1 cellular context compared by ENCODE assay signal in genomic region chr4:7042697-7043464, GRCh38.
TF ChIP-seq lines count a peak whose summit lies in the region.

TADA2B (plus strand) TSS chr4:7043372; CDS start chr4:7043580, 208 bp downstream.

TF ChIP-seq in GM12878, 131 proteins besides CTCF, POLR2A, EP300 and RAD21 (continued from another document and continues in another):
- TF ChIP-seq ZBTB4 (CRISPR knock-in tag; IDR thresholded peaks at IDR 0.05) (no peak), MTA2 (IDR thresholded peaks at IDR 0.05; ENCODE audit: low read depth) (no peak), ESRRA (IDR thresholded peaks at IDR 0.05; ENCODE audit: low read length) (no peak), ZNF207 (IDR thresholded peaks at IDR 0.05; ENCODE audit: borderline replicate concordance) (peak; percentile 55; the same call in 1 of the 2 replicates), EGR1 (IDR thresholded peaks at IDR 0.05; ENCODE audit: borderline replicate concordance in 1 of 2, low read depth in 2 of 2, low read length in 2 of 2) (no peak), POLR2AphosphoS2 (IDR thresholded peaks at IDR 0.05; ENCODE audit: low read depth, low read length) (no peak), CBX3 (IDR thresholded peaks at IDR 0.05; ENCODE audit: borderline replicate concordance, low read depth) (no peak), BHLHE40 (IDR thresholded peaks at IDR 0.05; ENCODE audit: borderline replicate concordance in 1 of 2, low read depth in 2 of 2, low read length in 1 of 2) (peak; percentile 21 to 34; a peak in 2 of 4 replicates), ZNF217 (IDR thresholded peaks at IDR 0.05) (no peak), ZZZ3 (IDR thresholded peaks at IDR 0.05; ENCODE audit: control insufficient read depth, insufficient read length, low read depth) (no peak), TARDBP (IDR thresholded peaks at IDR 0.05; ENCODE audit: borderline replicate concordance) (no peak; the same call in 1 of the 2 replicates), SREBF1 (IDR thresholded peaks at IDR 0.05; ENCODE audit: low read length) (no peak), MAX (IDR thresholded peaks at IDR 0.05; ENCODE audit: low read depth, low read length) (no peak), TCF12 (IDR thresholded peaks at IDR 0.05; ENCODE audit: low read depth, low read length) (peak; percentile 65; the same call in 1 of the 2 replicates), NBN (IDR thresholded peaks at IDR 0.05) (no peak), DPF2 (IDR thresholded peaks at IDR 0.05) (peak; percentile 31; the same call in 1 of the 2 replicates), SRF (IDR thresholded peaks at IDR 0.05; ENCODE audit: low read depth in 2 of 2, low read length in 2 of 2) (0 out of 4 replicates have a peak, but pooled peaks of 1 of the 2 experiments have one; percentile 12), HDAC2 (IDR thresholded peaks at IDR 0.05) (no peak), NR2F1 (conservative IDR thresholded peaks at IDR 0.05) (no peak), SMARCA5 (IDR thresholded peaks at IDR 0.05) (no peak), CBX5 (IDR thresholded peaks at IDR 0.05; ENCODE audit: low read depth) (no peak), ZNF274 (IDR thresholded peaks at IDR 0.05; ENCODE audit: insufficient read depth, insufficient read length) (no peak), CREB1 (IDR thresholded peaks at IDR 0.05; ENCODE audit: low read depth) (peak; percentile 63; the same call in 1 of the 2 replicates), BRCA1 (IDR thresholded peaks at IDR 0.05; ENCODE audit: low read depth, low read length) (no peak), FOXM1 (IDR thresholded peaks at IDR 0.05; ENCODE audit: low read depth, low read length) (no peak), JUND (IDR thresholded peaks at IDR 0.05; ENCODE audit: low read depth, low read length) (0 out of 2 replicates have a peak, but pooled peaks have one; percentile 8), MEF2A (IDR thresholded peaks at IDR 0.05; ENCODE audit: insufficient read depth, low read depth, low read length) (no peak), ZBTB40 (IDR thresholded peaks at IDR 0.05; ENCODE audit: borderline replicate concordance) (no peak), SREBF2 (IDR thresholded peaks at IDR 0.05; ENCODE audit: low read length) (no peak), SMAD5 (IDR thresholded peaks at IDR 0.05; ENCODE audit: low read depth) (no peak), POU2F2 (IDR thresholded peaks at IDR 0.05; ENCODE audit: borderline replicate concordance, low read depth, low read length) (no peak), LARP7 (IDR thresholded peaks at IDR 0.05) (peak; percentile 77; the same call in 1 of the 2 replicates), E2F8 (IDR thresholded peaks at IDR 0.05; ENCODE audit: low read depth, partially characterized antibody) (no peak), SPI1 (IDR thresholded peaks at IDR 0.05; ENCODE audit: borderline replicate concordance, insufficient read depth, low read depth, low read length) (no peak), NFIC (IDR thresholded peaks at IDR 0.05; ENCODE audit: low read depth, low read length) (no peak), TCF7 (IDR thresholded peaks at IDR 0.05; ENCODE audit: borderline replicate concordance) (no peak), MXI1 (IDR thresholded peaks at IDR 0.05; ENCODE audit: low read depth, low read length) (peak; percentile 78), RFX5 (IDR thresholded peaks at IDR 0.05; ENCODE audit: low read depth, low read length) (peak; percentile 88), YY1 (IDR thresholded peaks at IDR 0.05; ENCODE audit: low read depth, low read length) (peak; percentile 32; the same call in 1 of the 2 replicates), YBX1 (IDR thresholded peaks at IDR 0.05) (no peak), HDAC6 (IDR thresholded peaks at IDR 0.05; ENCODE audit: unreplicated experiment) (no peak), ZNF24 (IDR thresholded peaks at IDR 0.05) (no peak), CHD4 (IDR thresholded peaks at IDR 0.05) (no peak), PML (IDR thresholded peaks at IDR 0.05; ENCODE audit: low read length) (no peak), SMAD1 (IDR thresholded peaks at IDR 0.05; ENCODE audit: low read depth, partially characterized antibody) (no peak), NR2C2 (IDR thresholded peaks at IDR 0.05; ENCODE audit: borderline replicate concordance, control insufficient read depth, insufficient read length, low read depth) (no peak)
- TF ChIP-seq, protein P1, sequence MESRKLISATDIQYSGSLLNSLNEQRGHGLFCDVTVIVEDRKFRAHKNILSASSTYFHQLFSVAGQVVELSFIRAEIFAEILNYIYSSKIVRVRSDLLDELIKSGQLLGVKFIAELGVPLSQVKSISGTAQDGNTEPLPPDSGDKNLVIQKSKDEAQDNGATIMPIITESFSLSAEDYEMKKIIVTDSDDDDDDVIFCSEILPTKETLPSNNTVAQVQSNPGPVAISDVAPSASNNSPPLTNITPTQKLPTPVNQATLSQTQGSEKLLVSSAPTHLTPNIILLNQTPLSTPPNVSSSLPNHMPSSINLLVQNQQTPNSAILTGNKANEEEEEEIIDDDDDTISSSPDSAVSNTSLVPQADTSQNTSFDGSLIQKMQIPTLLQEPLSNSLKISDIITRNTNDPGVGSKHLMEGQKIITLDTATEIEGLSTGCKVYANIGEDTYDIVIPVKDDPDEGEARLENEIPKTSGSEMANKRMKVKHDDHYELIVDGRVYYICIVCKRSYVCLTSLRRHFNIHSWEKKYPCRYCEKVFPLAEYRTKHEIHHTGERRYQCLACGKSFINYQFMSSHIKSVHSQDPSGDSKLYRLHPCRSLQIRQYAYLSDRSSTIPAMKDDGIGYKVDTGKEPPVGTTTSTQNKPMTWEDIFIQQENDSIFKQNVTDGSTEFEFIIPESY (IDR thresholded peaks at IDR 0.05): no peak
- TF ChIP-seq, protein P2, sequence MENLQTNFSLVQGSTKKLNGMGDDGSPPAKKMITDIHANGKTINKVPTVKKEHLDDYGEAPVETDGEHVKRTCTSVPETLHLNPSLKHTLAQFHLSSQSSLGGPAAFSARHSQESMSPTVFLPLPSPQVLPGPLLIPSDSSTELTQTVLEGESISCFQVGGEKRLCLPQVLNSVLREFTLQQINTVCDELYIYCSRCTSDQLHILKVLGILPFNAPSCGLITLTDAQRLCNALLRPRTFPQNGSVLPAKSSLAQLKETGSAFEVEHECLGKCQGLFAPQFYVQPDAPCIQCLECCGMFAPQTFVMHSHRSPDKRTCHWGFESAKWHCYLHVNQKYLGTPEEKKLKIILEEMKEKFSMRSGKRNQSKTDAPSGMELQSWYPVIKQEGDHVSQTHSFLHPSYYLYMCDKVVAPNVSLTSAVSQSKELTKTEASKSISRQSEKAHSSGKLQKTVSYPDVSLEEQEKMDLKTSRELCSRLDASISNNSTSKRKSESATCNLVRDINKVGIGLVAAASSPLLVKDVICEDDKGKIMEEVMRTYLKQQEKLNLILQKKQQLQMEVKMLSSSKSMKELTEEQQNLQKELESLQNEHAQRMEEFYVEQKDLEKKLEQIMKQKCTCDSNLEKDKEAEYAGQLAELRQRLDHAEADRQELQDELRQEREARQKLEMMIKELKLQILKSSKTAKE (IDR thresholded peaks at IDR 0.05; ENCODE audit: low read depth, poor library complexity, severe bottlenecking): no peak
- TF ChIP-seq, protein P3, sequence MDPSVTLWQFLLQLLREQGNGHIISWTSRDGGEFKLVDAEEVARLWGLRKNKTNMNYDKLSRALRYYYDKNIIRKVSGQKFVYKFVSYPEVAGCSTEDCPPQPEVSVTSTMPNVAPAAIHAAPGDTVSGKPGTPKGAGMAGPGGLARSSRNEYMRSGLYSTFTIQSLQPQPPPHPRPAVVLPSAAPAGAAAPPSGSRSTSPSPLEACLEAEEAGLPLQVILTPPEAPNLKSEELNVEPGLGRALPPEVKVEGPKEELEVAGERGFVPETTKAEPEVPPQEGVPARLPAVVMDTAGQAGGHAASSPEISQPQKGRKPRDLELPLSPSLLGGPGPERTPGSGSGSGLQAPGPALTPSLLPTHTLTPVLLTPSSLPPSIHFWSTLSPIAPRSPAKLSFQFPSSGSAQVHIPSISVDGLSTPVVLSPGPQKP (IDR thresholded peaks at IDR 0.05; ENCODE audit: low read depth, low read length): no peak
- TF ChIP-seq, protein P4, sequence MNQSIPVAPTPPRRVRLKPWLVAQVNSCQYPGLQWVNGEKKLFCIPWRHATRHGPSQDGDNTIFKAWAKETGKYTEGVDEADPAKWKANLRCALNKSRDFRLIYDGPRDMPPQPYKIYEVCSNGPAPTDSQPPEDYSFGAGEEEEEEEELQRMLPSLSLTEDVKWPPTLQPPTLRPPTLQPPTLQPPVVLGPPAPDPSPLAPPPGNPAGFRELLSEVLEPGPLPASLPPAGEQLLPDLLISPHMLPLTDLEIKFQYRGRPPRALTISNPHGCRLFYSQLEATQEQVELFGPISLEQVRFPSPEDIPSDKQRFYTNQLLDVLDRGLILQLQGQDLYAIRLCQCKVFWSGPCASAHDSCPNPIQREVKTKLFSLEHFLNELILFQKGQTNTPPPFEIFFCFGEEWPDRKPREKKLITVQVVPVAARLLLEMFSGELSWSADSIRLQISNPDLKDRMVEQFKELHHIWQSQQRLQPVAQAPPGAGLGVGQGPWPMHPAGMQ (IDR thresholded peaks at IDR 0.05; ENCODE audit: borderline replicate concordance): no peak
- TF ChIP-seq, protein P5, sequence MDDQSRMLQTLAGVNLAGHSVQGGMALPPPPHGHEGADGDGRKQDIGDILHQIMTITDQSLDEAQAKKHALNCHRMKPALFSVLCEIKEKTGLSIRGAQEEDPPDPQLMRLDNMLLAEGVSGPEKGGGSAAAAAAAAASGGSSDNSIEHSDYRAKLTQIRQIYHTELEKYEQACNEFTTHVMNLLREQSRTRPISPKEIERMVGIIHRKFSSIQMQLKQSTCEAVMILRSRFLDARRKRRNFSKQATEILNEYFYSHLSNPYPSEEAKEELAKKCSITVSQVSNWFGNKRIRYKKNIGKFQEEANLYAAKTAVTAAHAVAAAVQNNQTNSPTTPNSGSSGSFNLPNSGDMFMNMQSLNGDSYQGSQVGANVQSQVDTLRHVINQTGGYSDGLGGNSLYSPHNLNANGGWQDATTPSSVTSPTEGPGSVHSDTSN (IDR thresholded peaks at IDR 0.05; ENCODE audit: insufficient replicate concordance, low read depth, low read length): no peak
